ENCODE assay signal across 15 cellular contexts in genomic region chr7:16463520-16463919, GRCh38. TPM values are rescaled to one million over a fixed set of nuclear protein-coding genes. Genes with fewer than 3 reads are reported as not detected.
A peak's percentile ranks its signal among the peaks of the same experiment; 100 is the strongest.
DNase-seq lines count a peak whose midpoint lies in the region; ATAC-seq, FAIRE-seq and TF ChIP-seq lines count a peak whose summit lies in the region.
"Had no signal": no experiment of that assay in that cellular context is flagged by ENCODE, and none has a peak within 500 bp of the region (broad histone marks: within the 10 kb centered on the region; RNA-seq: fewer than 3 reads in every experiment).

No MANE protein-coding gene starts in this region.

- H3K4me3 ChIP-seq in BE2C (ENCODE audit: low read depth, low read length) (peak overlapping the region; percentile 61), OCI-LY3 (ENCODE audit: low read length) (peak overlapping the region; percentile 52; the same call in 1 of the 2 replicates), keratinocyte (ENCODE audit: control insufficient read depth in 2 of 3, extremely low read depth in 1 of 3, insufficient read depth in 2 of 3, low read depth in 1 of 3, low read length in 3 of 3) (peak overlapping the region in 1 of 3 experiments; percentile 50), sigmoid colon (peak overlapping the region in 3 of 4 donors; percentile 5 to 42 (median 37)), upper lobe of right lung (no peak overlapping the region)
- H3K4me3 ChIP-seq: A549 had no signal

- no peak for TF ChIP-seq EP300 in sigmoid colon (IDR thresholded peaks at IDR 0.05)

- intact Hi-C loops in sigmoid colon (cut with DNase I), result no loop called here
- intact Hi-C loops in upper lobe of right lung (cut with DNase I), result no loop called here

- TF ChIP-seq POLR2A in sigmoid colon (IDR thresholded peaks at IDR 0.05), result no peak

- DNase-seq in BE2C, result no peak
- DNase-seq in keratinocyte (ENCODE audit: low read depth, low spot score), result no peak
- DNase-seq in sigmoid colon, result no peak
- DNase-seq in upper lobe of right lung, result no peak
- no peak for DNase-seq in stimulated activated naive B cell treated with anti-CD40 and anti-IgM and Interleukin-4, amounts not matched to agents 10 μg/mL and 1 μg/mL and 100 μg/mL, for 72 hours
- DNase-seq in HTR-8/SVneo (ENCODE audit: insufficient read length, low spot score), result no peak
- DNase-seq: HCEC 1CT, KBM-7, NCI-H1092 treated with DMSO at 0.1 percent for 48 hours, NCI-H1694, SHP77 treated with DMSO at 0.1 percent for 48 hours had no signal

- H3K9me3 ChIP-seq in BE2C, result no peaks in the 10 kb centered on the region
- H3K9me3 ChIP-seq in OCI-LY3 (ENCODE audit: insufficient read depth, low read length), result no peaks in the 10 kb centered on the region
- H3K9me3 ChIP-seq in keratinocyte (ENCODE audit: control insufficient read depth, low read depth, low read length), result no peaks in the 10 kb centered on the region
- no peaks in the 10 kb centered on the region for H3K9me3 ChIP-seq in sigmoid colon
- no peaks in the 10 kb centered on the region for H3K9me3 ChIP-seq in upper lobe of right lung
- H3K9me3 ChIP-seq: A549 had no signal

- H3K36me3 ChIP-seq in BE2C (no peaks in the 10 kb centered on the region), OCI-LY3 (replicated peaks; ENCODE audit: low read depth, low read length) (no peaks in the 10 kb centered on the region), keratinocyte (ENCODE audit: control insufficient read depth in 2 of 2, extremely low read depth in 1 of 2, insufficient read depth in 2 of 2, low read length in 2 of 2) (no peaks in the 10 kb centered on the region), sigmoid colon (no peaks in the 10 kb centered on the region), upper lobe of right lung (no peaks in the 10 kb centered on the region)

- no peak overlapping the region for H2AFZ ChIP-seq in OCI-LY3 (ENCODE audit: low read depth, low read length)
- peak overlapping the region; percentile 94 for H2AFZ ChIP-seq in keratinocyte (ENCODE audit: control insufficient read depth, low read length)

- H3K27me3 Mint-ChIP-seq in stimulated activated naive B cell treated with anti-CD40 and anti-IgM and Interleukin-4, amounts not matched to agents 10 μg/mL and 1 μg/mL and 100 μg/mL, for 72 hours, result peaks cover 0 to 3% of the 10 kb centered on the region in 2 donors

- dilution Hi-C loops in keratinocyte (cut with MboI; ENCODE audit: extremely low pct_ligation_motif_present, low sequenced_read_pairs), result no loop called here

- no peaks in the 10 kb centered on the region for H3K79me2 ChIP-seq in OCI-LY3 (ENCODE audit: low read length)
- no peaks in the 10 kb centered on the region for H3K79me2 ChIP-seq in keratinocyte (ENCODE audit: control insufficient read depth, insufficient read depth, low read length)

- 13 to 30% methylated on average over 2 of the region's 2 CpGs for WGBS in sigmoid colon, 2 donors

- no peak for FAIRE-seq in keratinocyte (lab: Jason Lieb, UNC)
- FAIRE-seq in HTR-8/SVneo (lab: Jason Lieb, UNC), result no peak
- FAIRE-seq: A549, GM18507, RCC 7860 had no signal

- H3K9ac ChIP-seq in OCI-LY3 (ENCODE audit: low read length) (no peak overlapping the region), keratinocyte (ENCODE audit: control insufficient read depth, extremely low read depth, insufficient read depth, low read length) (no peak overlapping the region)

- H3K27me3 ChIP-seq in BE2C (no peaks in the 10 kb centered on the region), OCI-LY3 (ENCODE audit: low read depth, low read length) (peaks cover 11% of the 10 kb centered on the region; the same call in 1 of the 2 replicates), keratinocyte (ENCODE audit: control insufficient read depth, extremely low read depth, insufficient read depth, low read length) (no peaks in the 10 kb centered on the region), sigmoid colon (no peaks in the 10 kb centered on the region), upper lobe of right lung (peaks cover 8% of the 10 kb centered on the region)

- H4K20me1 ChIP-seq in OCI-LY3 (ENCODE audit: insufficient read depth, low read length), result no peaks in the 10 kb centered on the region
- no peaks in the 10 kb centered on the region for H4K20me1 ChIP-seq in keratinocyte (ENCODE audit: control insufficient read depth, extremely low read depth, insufficient read depth, low read length)

- ATAC-seq in upper lobe of right lung, result no peak
- no peak for ATAC-seq in stimulated activated naive B cell treated with anti-CD40 and anti-IgM and Interleukin-4, amounts not matched to agents 10 μg/mL and 1 μg/mL and 100 μg/mL, for 72 hours (replicated peaks)
- ATAC-seq: A549 had no signal

- H3K27ac ChIP-seq in OCI-LY3 (ENCODE audit: low read length), result no peak overlapping the region
- no peak overlapping the region for H3K27ac ChIP-seq in keratinocyte (ENCODE audit: control insufficient read depth, insufficient read depth, low read length)
- peak overlapping the region in 1 of 4 donors; percentile 74 for H3K27ac ChIP-seq in sigmoid colon
- no peak overlapping the region for H3K27ac ChIP-seq in upper lobe of right lung
- H3K27ac ChIP-seq: A549 had no signal

- no peaks in the 10 kb centered on the region for H3K36me3 Mint-ChIP-seq in stimulated activated naive B cell treated with anti-CD40 and anti-IgM and Interleukin-4, amounts not matched to agents 10 μg/mL and 1 μg/mL and 100 μg/mL, for 72 hours

- H3K9me3 Mint-ChIP-seq in stimulated activated naive B cell treated with anti-CD40 and anti-IgM and Interleukin-4, amounts not matched to agents 10 μg/mL and 1 μg/mL and 100 μg/mL, for 72 hours, result no peaks in the 10 kb centered on the region

- H3K27ac Mint-ChIP-seq in stimulated activated naive B cell treated with anti-CD40 and anti-IgM and Interleukin-4, amounts not matched to agents 10 μg/mL and 1 μg/mL and 100 μg/mL, for 72 hours, result no peak overlapping the region

- H3K4me1 Mint-ChIP-seq in stimulated activated naive B cell treated with anti-CD40 and anti-IgM and Interleukin-4, amounts not matched to agents 10 μg/mL and 1 μg/mL and 100 μg/mL, for 72 hours, result peaks cover 2 to 5% of the 10 kb centered on the region in 2 donors

- H3K4me1 ChIP-seq in BE2C (no peaks in the 10 kb centered on the region), OCI-LY3 (ENCODE audit: low read length) (peaks cover 21% of the 10 kb centered on the region), keratinocyte (ENCODE audit: control insufficient read depth, extremely low read depth, insufficient read depth, low read length) (peaks cover 22% of the 10 kb centered on the region), sigmoid colon (peaks cover 0 to 13% (median 4%) of the 10 kb centered on the region in 4 donors), upper lobe of right lung (no peaks in the 10 kb centered on the region)
- H3K4me1 ChIP-seq: A549 had no signal

- H3K4me3 Mint-ChIP-seq in stimulated activated naive B cell treated with anti-CD40 and anti-IgM and Interleukin-4, amounts not matched to agents 10 μg/mL and 1 μg/mL and 100 μg/mL, for 72 hours, result no peak overlapping the region

- H3K4me2 ChIP-seq in OCI-LY3 (ENCODE audit: low read length) (peak overlapping the region; percentile 73; the same call in 1 of the 2 replicates), keratinocyte (ENCODE audit: control insufficient read depth, extremely low read depth, insufficient read depth, low read depth, low read length) (peak overlapping the region; percentile 77)
- H3K4me2 ChIP-seq: A549 had no signal

- H3K9me1 ChIP-seq in keratinocyte (ENCODE audit: control insufficient read depth, extremely low read depth, insufficient read depth, low read length), result no peaks in the 10 kb centered on the region

- TF ChIP-seq CTCF in BE2C (IDR thresholded peaks at IDR 0.05; ENCODE audit: low read depth, low read length) (no peak), OCI-LY3 (IDR thresholded peaks at IDR 0.05; ENCODE audit: low read depth, low read length) (no peak), keratinocyte (optimal IDR thresholded peaks at IDR 0.05 in 1 of 3, IDR thresholded peaks at IDR 0.05 in 1 of 3, conservative IDR thresholded peaks at IDR 0.05 in 1 of 3; ENCODE audit: extremely low read depth in 1 of 3, insufficient read depth in 2 of 3, low read length in 3 of 3) (no peak), sigmoid colon (IDR thresholded peaks at IDR 0.05) (no peak), upper lobe of right lung (IDR thresholded peaks at IDR 0.05) (no peak)

RNA-seq across cellular contexts. Expression of gene SOSTDC1, which starts 2.0 kb away (rescaled TPM):
- polyA plus RNA-seq in BE2C (2012; ENCODE audit: insufficient read depth, insufficient read length, low read depth), result 4.6 TPM
- polyA plus RNA-seq in keratinocyte (0.31 to 0.63 TPM (median 0.32 TPM) in 3 replicates), sigmoid colon (1 to 10 TPM; 1.8 to 3.0 (median 2.5) TPM)
- not detected for polyA plus RNA-seq in keratinocyte (2011; ENCODE audit: low read depth)
- 0.22 and 0.23 TPM in 2 replicates for polyA plus RNA-seq in keratinocyte (2011; cell fraction: cytosol; rRNA removed)
- polyA plus RNA-seq in keratinocyte (2011; cell fraction: nucleus; rRNA removed), result 0.16 and 0.22 TPM in 2 replicates
- polyA plus RNA-seq in keratinocyte (2012; ENCODE audit: low replicate concordance), result 0.15 TPM in 1 of 2 replicates, not detected in the other
- polyA minus RNA-seq in keratinocyte, result not detected in 3 replicates
- not detected for polyA minus RNA-seq in keratinocyte (2011; cell fraction: cytosol; rRNA and poly(A)+ RNA removed)
- not detected in 2 replicates for polyA minus RNA-seq in keratinocyte (2011; cell fraction: nucleus; rRNA and poly(A)+ RNA removed)
- total RNA-seq in sigmoid colon (1 to 10 TPM in 3 of 4 donors, under 1 TPM in 1; 0.36 to 8.7 (median 4.0) TPM), upper lobe of right lung (3.7 TPM)
- polyA plus RNA-seq: A549 had no signal

RNA-seq across cellular contexts. Expression of gene CRPPA, which starts 42.2 kb away (rescaled TPM):
- 2.8 TPM for polyA plus RNA-seq in BE2C (2012; ENCODE audit: insufficient read depth, insufficient read length, low read depth)
- 0.33 to 0.66 TPM (median 0.51 TPM) in 3 replicates for polyA plus RNA-seq in keratinocyte
- 0.79 TPM for polyA plus RNA-seq in keratinocyte (2011; ENCODE audit: low read depth)
- 0.31 and 0.79 TPM in 2 replicates for polyA plus RNA-seq in keratinocyte (2011; cell fraction: cytosol; rRNA removed)
- 0.44 and 0.65 TPM in 2 replicates for polyA plus RNA-seq in keratinocyte (2011; cell fraction: nucleus; rRNA removed)
- polyA plus RNA-seq in keratinocyte (2012; ENCODE audit: low replicate concordance), result 0.30 and 0.39 TPM in 2 replicates
- polyA minus RNA-seq in keratinocyte, result 0.10 to 1.5 TPM (median 0.73 TPM) in 3 replicates
- polyA minus RNA-seq in keratinocyte (2011; cell fraction: cytosol; rRNA and poly(A)+ RNA removed), result 0.38 TPM
- polyA minus RNA-seq in keratinocyte (2011; cell fraction: nucleus; rRNA and poly(A)+ RNA removed), result 0.84 and 2.0 TPM in 2 replicates
- total RNA-seq in sigmoid colon, result 1 to 10 TPM; 3.9 to 6.0 (median 4.5) TPM
- polyA plus RNA-seq in sigmoid colon, result 1 to 10 TPM in 1 of 3 donors, under 1 TPM in 2; 0.23 to 1.2 (median 0.48) TPM
- total RNA-seq in upper lobe of right lung, result 2.9 TPM
